ENCODE assay signal across 1 cellular context in genomic region chr1:221689138-221689537, GRCh38.
TF ChIP-seq lines count a peak whose summit lies in the region.

No MANE protein-coding gene starts in this region.

TF ChIP-seq in K562, 482 proteins besides CTCF, POLR2A, EP300 and RAD21 (continues in another document):
- TF ChIP-seq RBM39 (optimal IDR thresholded peaks at IDR 0.05; ENCODE audit: low read depth, low read length) (no peak), MYNN (IDR thresholded peaks at IDR 0.05) (no peak), MYNN (CRISPR knock-in tag; IDR thresholded peaks at IDR 0.05) (no peak), HBP1 (CRISPR knock-in tag; IDR thresholded peaks at IDR 0.05) (no peak), ZNF639 (CRISPR knock-in tag; conservative IDR thresholded peaks at IDR 0.05 in 1 of 2, IDR thresholded peaks at IDR 0.05 in 1 of 2) (0 out of 4 replicates have a peak, but pooled peaks of 1 of the 2 experiments have one; percentile 18), DEAF1 (CRISPR knock-in tag; IDR thresholded peaks at IDR 0.05) (0 out of 2 replicates have a peak, but pooled peaks have one; percentile 31), GMEB1 (CRISPR knock-in tag; IDR thresholded peaks at IDR 0.05) (no peak), MBD1 (CRISPR knock-in tag; IDR thresholded peaks at IDR 0.05) (no peak), STAT5A (IDR thresholded peaks at IDR 0.05; ENCODE audit: borderline replicate concordance, low read length) (no peak), MTA2 (IDR thresholded peaks at IDR 0.05; ENCODE audit: low read depth) (no peak), ZNF324 (CRISPR knock-in tag; IDR thresholded peaks at IDR 0.05) (no peak), NCOA4 (IDR thresholded peaks at IDR 0.05; ENCODE audit: partially characterized antibody) (no peak), SPI1 (IDR thresholded peaks at IDR 0.05; ENCODE audit: borderline replicate concordance, low read depth, low read length) (peak; percentile 37; the same call in 1 of the 2 replicates), ZFPM2 (CRISPR knock-in tag; IDR thresholded peaks at IDR 0.05) (no peak), ATF3 (IDR thresholded peaks at IDR 0.05) (no peak), ATF3 (CRISPR knock-in tag; conservative IDR thresholded peaks at IDR 0.05) (no peak), KDM4B (IDR thresholded peaks at IDR 0.05; ENCODE audit: borderline replicate concordance in 2 of 2, low read depth in 1 of 2) (no peak), TFAM (CRISPR knock-in tag; conservative IDR thresholded peaks at IDR 0.05) (no peak), ZMIZ1 (IDR thresholded peaks at IDR 0.05; ENCODE audit: low read depth in 2 of 2, low read length in 2 of 2) (no peak), CLOCK (CRISPR knock-in tag; IDR thresholded peaks at IDR 0.05; ENCODE audit: borderline replicate concordance) (no peak), ARID3B (CRISPR knock-in tag; IDR thresholded peaks at IDR 0.05; ENCODE audit: borderline replicate concordance) (no peak), ZNF133 (CRISPR knock-in tag; IDR thresholded peaks at IDR 0.05) (no peak), MYBL2 (IDR thresholded peaks at IDR 0.05; ENCODE audit: low read depth) (no peak), MYBL2 (CRISPR knock-in tag; IDR thresholded peaks at IDR 0.05; ENCODE audit: borderline replicate concordance) (no peak), FOSL1 (tag; conservative IDR thresholded peaks at IDR 0.05) (peak; percentile 60), MEIS2 (IDR thresholded peaks at IDR 0.05; ENCODE audit: partially characterized antibody) (peak; percentile 56), PBX2 (CRISPR knock-in tag; IDR thresholded peaks at IDR 0.05; ENCODE audit: low read depth) (no peak), PBX2 (tag; conservative IDR thresholded peaks at IDR 0.05; ENCODE audit: low read depth) (peak; percentile 61), XRCC3 (IDR thresholded peaks at IDR 0.05) (no peak), HOXB6 (CRISPR knock-in tag; IDR thresholded peaks at IDR 0.05; ENCODE audit: borderline replicate concordance) (no peak), ZNF165 (CRISPR knock-in tag; IDR thresholded peaks at IDR 0.05; ENCODE audit: borderline replicate concordance) (no peak), E4F1 (CRISPR knock-in tag; IDR thresholded peaks at IDR 0.05; ENCODE audit: borderline replicate concordance) (no peak), HMG20A (CRISPR knock-in tag; conservative IDR thresholded peaks at IDR 0.05) (no peak)
